In genomic region chr2:239337122-239337876, GRCh38 we compare ENCODE assay signal across 16 cellular contexts.
A peak's percentile ranks its signal among the peaks of the same experiment; 100 is the strongest.
DNase-seq lines count a peak whose midpoint lies in the region; ATAC-seq and TF ChIP-seq lines count a peak whose summit lies in the region.
"Had no signal": no experiment of that assay in that cellular context is flagged by ENCODE, and none has a peak within 500 bp of the region (broad histone marks: within the 10 kb centered on the region; RNA-seq: fewer than 3 reads in every experiment).

No MANE protein-coding gene starts in this region.

- WGBS in H9 (ENCODE audit: extremely low coverage, insufficient read length, low lambda C conversion rate): no CpG with 5 or more reads among the region's 28 CpGs
- WGBS in sigmoid colon, 2 donors: 81 to 87% methylated on average over 28 of the region's 28 CpGs

- 0 out of 5 replicates have a peak overlapping the region, but pooled peaks of 1 of the 2 experiments have one; percentile 4 for H3K4me3 Mint-ChIP-seq in H9
- no peak overlapping the region for H3K4me3 Mint-ChIP-seq in activated CD4-positive, alpha-beta T cell treated with anti-CD3 and anti-CD28 coated beads for 36 hours
- H3K4me3 Mint-ChIP-seq: B cell had no signal

- H3K4me3 ChIP-seq in sigmoid colon (no peak overlapping the region), PC-3 (ENCODE audit: low read length) (no peak overlapping the region)
- H3K4me3 ChIP-seq: testis had no signal

- no peaks in the 10 kb centered on the region for H3K9me3 ChIP-seq in H9 (ENCODE audit: control insufficient read depth, low read depth, low read length)
- no peaks in the 10 kb centered on the region for H3K9me3 ChIP-seq in sigmoid colon
- H3K9me3 ChIP-seq in PC-3 (ENCODE audit: low read length): no peaks in the 10 kb centered on the region
- H3K9me3 ChIP-seq: testis had no signal

- no peak overlapping the region for H3K18ac ChIP-seq in H9 (ENCODE audit: insufficient read length, low read depth, low read length)

- H2AFZ ChIP-seq in H9 (ENCODE audit: low read length): no peak overlapping the region
- H2AFZ ChIP-seq in PC-3 (ENCODE audit: low read length): no peak overlapping the region

- no peaks in the 10 kb centered on the region for H3K23me2 ChIP-seq in H9 (ENCODE audit: insufficient read length, low read depth, low read length, poor library complexity, severe bottlenecking)

- peaks cover 8 to 15% (median 9%) of the 10 kb centered on the region in 3 experiments for H3K36me3 Mint-ChIP-seq in H9 (ENCODE audit: insufficient read depth in 1 of 3, low read depth in 3 of 3)
- peaks cover 21% of the 10 kb centered on the region for H3K36me3 Mint-ChIP-seq in activated CD4-positive, alpha-beta T cell treated with anti-CD3 and anti-CD28 coated beads for 36 hours (ENCODE audit: low read depth)

- BruUV-seq in PC-3 (replicated peaks; lab: Mats Ljungman, UMichigan): no TSS peak

- no peak overlapping the region for H4K5ac ChIP-seq in H9 (ENCODE audit: insufficient read length, low read depth, low read length)

- peaks cover 2% of the 10 kb centered on the region; the same call in 1 of the 2 replicates for H3K79me2 ChIP-seq in H9 (ENCODE audit: insufficient read depth, low read length)
- H3K79me2 ChIP-seq in PC-3 (ENCODE audit: low read length): 0 out of 2 replicates have a peak, but pooled peaks cover 6% of the 10 kb centered on the region

- TF ChIP-seq CTCF in H9 (conservative IDR thresholded peaks at IDR 0.05) (no peak), sigmoid colon (IDR thresholded peaks at IDR 0.05) (no peak), foreskin keratinocyte (conservative IDR thresholded peaks at IDR 0.05) (no peak), PC-3 (conservative IDR thresholded peaks at IDR 0.05; ENCODE audit: low read depth, low read length) (no peak)

- intact Hi-C loops in sigmoid colon (cut with DNase I) (no loop called here), PC-3 (cut with micrococcal nuclease) (no loop called here)
- intact Hi-C loops in activated CD4-positive, alpha-beta T cell treated with anti-CD3 and anti-CD28 coated beads for 36 hours (cut with DNase I, micrococcal nuclease): no loop called here

- peaks cover 0 to 6% of the 10 kb centered on the region in 2 experiments; a peak in 4 of 5 replicates for H3K9me3 Mint-ChIP-seq in H9
- H3K9me3 Mint-ChIP-seq in activated CD4-positive, alpha-beta T cell treated with anti-CD3 and anti-CD28 coated beads for 36 hours (ENCODE audit: low read depth): no peaks in the 10 kb centered on the region
- H3K9me3 Mint-ChIP-seq: activated T-helper 2 cell treated with anti-CD3 and anti-CD28 coated beads, Interferon-gamma antibody, Interleukin-2, Interleukin-4, amounts not matched to agents 10 μg/mL and 5 μg/mL and 100 μg/mL, durations not matched to agents 14 hours and 24 hours and 36 hours had no signal

- peaks cover 25 to 26% of the 10 kb centered on the region in 2 experiments for H3K4me1 Mint-ChIP-seq in H9
- H3K4me1 Mint-ChIP-seq in activated CD4-positive, alpha-beta T cell treated with anti-CD3 and anti-CD28 coated beads for 36 hours: peaks cover 41% of the 10 kb centered on the region

- H4K20me1 ChIP-seq in H9 (ENCODE audit: control insufficient read depth, insufficient read depth, insufficient read length) (no peaks in the 10 kb centered on the region), PC-3 (ENCODE audit: low read length) (no peaks in the 10 kb centered on the region)

- no peak overlapping the region for H3K14ac ChIP-seq in H9 (ENCODE audit: insufficient read depth, low read length)

- H3K4ac ChIP-seq in H9 (ENCODE audit: low read depth, low read length): no peak overlapping the region

- POLR2A ChIA-PET in activated CD4-positive, alpha-beta T cell treated with anti-CD3 and anti-CD28 coated beads for 36 hours (lab: Charles Lee): no interaction called here
- POLR2A ChIA-PET in PC-3 (lab: Charles Lee; ENCODE audit: unreplicated experiment): no interaction called here

- H3K4me2 ChIP-seq in H9 (ENCODE audit: insufficient read depth, insufficient read length, low read length): no peak overlapping the region
- H3K4me2 ChIP-seq in PC-3 (ENCODE audit: low read length): no peak overlapping the region

- no peak overlapping the region for H2BK20ac ChIP-seq in H9 (ENCODE audit: low read depth, low read length, poor library complexity, severe bottlenecking)

- no peak overlapping the region for H3K23ac ChIP-seq in H9 (ENCODE audit: insufficient read length, low read depth, low read length)

- no peak overlapping the region for H2BK15ac ChIP-seq in H9 (ENCODE audit: low read depth, low read length)

- H3K9me2 ChIP-seq in PC-3 (replicated peaks; ENCODE audit: low read length): no peaks in the 10 kb centered on the region

- H3K9ac ChIP-seq in H9 (ENCODE audit: extremely low read depth, insufficient read length, low read length) (no peak overlapping the region), PC-3 (ENCODE audit: low read length) (no peak overlapping the region)

- no peak overlapping the region for H3K27ac ChIP-seq in H9 (ENCODE audit: insufficient read length, low read depth, low read length)
- peak overlapping the region; percentile 58 for H3K27ac ChIP-seq in layer of hippocampus (ENCODE audit: low read depth, low read length)
- peak overlapping the region; percentile 58 to 97 (median 96) for H3K27ac ChIP-seq in sigmoid colon
- H3K27ac ChIP-seq in foreskin keratinocyte: no peak overlapping the region
- no peak overlapping the region for H3K27ac ChIP-seq in PC-3 (ENCODE audit: low read length)
- H3K27ac ChIP-seq: testis had no signal

- CTCF ChIA-PET in activated CD4-positive, alpha-beta T cell treated with anti-CD3 and anti-CD28 coated beads for 36 hours (lab: Charles Lee): interaction anchor here (1.1 to 1.3 kb wide), 2 partner anchors 9 to 59 kb away, joined by 3 to 4 read pairs; no protein-coding TSS in a partner anchor
- CTCF ChIA-PET in PC-3 (lab: Charles Lee): no interaction called here

- no peaks in the 10 kb centered on the region; the same call in 1 of the 2 replicates for H3K4me1 ChIP-seq in H9 (ENCODE audit: insufficient read depth, low read length)
- H3K4me1 ChIP-seq in sigmoid colon: peaks cover 0 to 62% (median 49%) of the 10 kb centered on the region in 4 donors
- H3K4me1 ChIP-seq in foreskin keratinocyte: no peaks in the 10 kb centered on the region
- H3K4me1 ChIP-seq in PC-3 (ENCODE audit: insufficient read depth, low read length): no peaks in the 10 kb centered on the region

- no peaks in the 10 kb centered on the region for H3F3A ChIP-seq in PC-3 (ENCODE audit: low read length, unreplicated experiment)

- H4K91ac ChIP-seq in H9 (ENCODE audit: insufficient read length, low read depth, low read length): no peak overlapping the region

- H2BK5ac ChIP-seq in H9 (ENCODE audit: insufficient read length, low read length): no peak overlapping the region

- no peak for TF ChIP-seq EP300 in sigmoid colon (IDR thresholded peaks at IDR 0.05)

- TF ChIP-seq POLR2A in sigmoid colon (IDR thresholded peaks at IDR 0.05): no peak

- H3K79me1 ChIP-seq in H9 (ENCODE audit: insufficient read depth, low read depth, low read length, poor library complexity, severe bottlenecking): no peaks in the 10 kb centered on the region

- H3K27me3 Mint-ChIP-seq in H9 (ENCODE audit: low read depth): no peaks in the 10 kb centered on the region
- H3K27me3 Mint-ChIP-seq in activated CD4-positive, alpha-beta T cell treated with anti-CD3 and anti-CD28 coated beads for 36 hours: no peaks in the 10 kb centered on the region
- H3K27me3 Mint-ChIP-seq: B cell had no signal

- no peak overlapping the region for H3K56ac ChIP-seq in H9 (ENCODE audit: insufficient read length, low read depth, low read length)

- H4K8ac ChIP-seq in H9 (replicated peaks; ENCODE audit: insufficient read length, low read depth, low read length): no peak overlapping the region

- ATAC-seq in activated CD4-positive, alpha-beta T cell treated with anti-CD3 and anti-CD28 coated beads for 36 hours: no peak
- ATAC-seq in foreskin keratinocyte (no peak), PC-3 (no peak)

- H3K36me3 ChIP-seq in sigmoid colon (no peaks in the 10 kb centered on the region), PC-3 (ENCODE audit: low read depth, low read length) (no peaks in the 10 kb centered on the region)

- H3K27me3 ChIP-seq in H9 (ENCODE audit: insufficient read depth, low read length): no peaks in the 10 kb centered on the region
- H3K27me3 ChIP-seq in layer of hippocampus (ENCODE audit: control insufficient read depth, insufficient read depth, low read length): no peaks in the 10 kb centered on the region
- no peaks in the 10 kb centered on the region for H3K27me3 ChIP-seq in sigmoid colon
- H3K27me3 ChIP-seq in foreskin keratinocyte: no peaks in the 10 kb centered on the region
- no peaks in the 10 kb centered on the region for H3K27me3 ChIP-seq in PC-3 (ENCODE audit: low read length)
- H3K27me3 ChIP-seq: testis had no signal

- H2BK120ac ChIP-seq in H9 (ENCODE audit: low read depth, low read length, poor library complexity, severe bottlenecking): no peak overlapping the region

- H3T11ph ChIP-seq in H9 (ENCODE audit: low read length): no peak overlapping the region

- H2AK5ac ChIP-seq in H9 (ENCODE audit: insufficient read length, low read length): no peak overlapping the region

- no peak overlapping the region for H2BK12ac ChIP-seq in H9 (ENCODE audit: insufficient read length, low read depth, low read length)

- H3K27ac Mint-ChIP-seq in H9: peak overlapping the region; percentile 6 to 72 (median 65); a peak in 3 of 7 replicates
- H3K27ac Mint-ChIP-seq in activated CD4-positive, alpha-beta T cell treated with anti-CD3 and anti-CD28 coated beads for 36 hours: no peak overlapping the region
- H3K27ac Mint-ChIP-seq: activated T-helper 2 cell treated with anti-CD3 and anti-CD28 coated beads, Interferon-gamma antibody, Interleukin-2, Interleukin-4, amounts not matched to agents 10 μg/mL and 5 μg/mL and 100 μg/mL, durations not matched to agents 14 hours and 24 hours and 36 hours; B cell had no signal

- DNase-seq in H9 (no peak), cerebellum (ENCODE audit: low spot score) (peak; percentile 75), sigmoid colon (no peak), foreskin keratinocyte (no peak), PC-3 (no peak), mucosa of gallbladder (ENCODE audit: low spot score) (no peak)
- no peak for DNase-seq in activated CD4-positive, alpha-beta T cell treated with anti-CD3 and anti-CD28 coated beads for 36 hours
- DNase-seq: activated CD8-positive, alpha-beta memory T cell treated with anti-CD3 and anti-CD28 coated beads for 24 hours; DMS 273 treated with DMSO at 0.1 percent for 48 hours; kidney; naive B cell; SW 1271; testis had no signal

Comparison
In these comparisons a context has a peak if more than half of its experiments do, and no peak if none do; other contexts are left out.
1. H3K27ac ChIP-seq: peak in layer of hippocampus (single experiment) and sigmoid colon (4 of 4); none in H9 (single experiment), foreskin keratinocyte (single experiment) and PC-3 (single experiment).